ENCODE assay signal across 23 cellular contexts in genomic region chr14:97802430-97802829, GRCh38.
"Had no signal": no experiment of that assay in that cellular context is flagged by ENCODE, and none has a peak within 500 bp of the region (broad histone marks: within the 10 kb centered on the region; RNA-seq: fewer than 3 reads in every experiment).

No MANE protein-coding gene starts in this region.

- H3K36me3 Mint-ChIP-seq: mesothelial cell of epicardium, naive B cell had no signal

- H3K4me3 Mint-ChIP-seq: activated B cell treated with CpG ODN at 0.5 μM for 24 hours; activated CD4-positive, alpha-beta T cell treated with anti-CD3 and anti-CD28 coated beads for 36 hours; activated T-cell treated with anti-CD3 and anti-CD28 coated beads, Interleukin-2, amount 50 U/mL, for 72 hours; mesothelial cell of epicardium; naive B cell had no signal

- H3K27ac Mint-ChIP-seq: activated B cell treated with CpG ODN at 0.5 μM for 24 hours; activated CD4-positive, alpha-beta T cell treated with anti-CD3 and anti-CD28 coated beads for 36 hours; activated naive CD4-positive, alpha-beta T cell treated with anti-CD3 and anti-CD28 coated beads, Interleukin-2, amount 50 U/mL, for 72 hours; activated T-cell treated with anti-CD3 and anti-CD28 coated beads, Interleukin-2, amount 50 U/mL, for 72 hours; mesothelial cell of epicardium; naive B cell had no signal

- H3K36me3 ChIP-seq: brain microvascular endothelial cell, gastrocnemius medialis, pancreas, transverse colon had no signal

- H3K4me1 Mint-ChIP-seq: activated B cell treated with CpG ODN at 0.5 μM for 24 hours, mesothelial cell of epicardium, naive B cell had no signal

- H3K27ac ChIP-seq: brain microvascular endothelial cell, gastrocnemius medialis, pancreas, psoas muscle, testis, transverse colon had no signal

- H3K27me3 Mint-ChIP-seq: activated B cell treated with CpG ODN at 0.5 μM for 24 hours; activated CD4-positive, alpha-beta T cell treated with anti-CD3 and anti-CD28 coated beads for 36 hours; naive B cell had no signal

- H3K9me3 ChIP-seq: gastrocnemius medialis, pancreas, psoas muscle, testis, transverse colon had no signal

- H3K9me3 Mint-ChIP-seq: activated T-cell treated with anti-CD3 and anti-CD28 coated beads, Interleukin-2, amount 50 U/mL, for 72 hours; mesothelial cell of epicardium had no signal

- H3K4me3 ChIP-seq: gastrocnemius medialis, pancreas, psoas muscle, testis, transverse colon had no signal

- H3K4me1 ChIP-seq: gastrocnemius medialis, pancreas, psoas muscle, testis, transverse colon had no signal

- DNase-seq: activated B cell treated with CpG ODN at 0.5 μM for 24 hours; activated CD4-positive, alpha-beta T cell treated with anti-CD3 and anti-CD28 coated beads for 36 hours; activated naive CD4-positive, alpha-beta T cell; activated T-cell treated with anti-CD3 and anti-CD28 coated beads for 4 hours; activated T-cell treated with anti-CD3 and anti-CD28 coated beads, Interleukin-2, amount 50 U/mL, for 72 hours; brain microvascular endothelial cell; caudate nucleus; gastrocnemius medialis; glutamatergic neuron; left colon; naive B cell; pancreas; psoas muscle; right cardiac atrium; stimulated activated CD4-positive, alpha-beta T cell treated with anti-CD3 and anti-CD28 coated beads, Interleukin-15, amount 100 ng/mL, for 24 hours; stimulated activated CD4-positive, alpha-beta T cell treated with anti-CD3 and anti-CD28 coated beads, Interleukin-2, amount 100 ng/mL, for 24 hours; stimulated activated naive CD4-positive, alpha-beta T cell; T-helper 2 cell; testis; transverse colon had no signal

- FAIRE-seq: keratinocyte, pancreas had no signal

- H3K27me3 ChIP-seq: brain microvascular endothelial cell, gastrocnemius medialis, testis, transverse colon had no signal

- ATAC-seq: activated CD4-positive, alpha-beta T cell treated with anti-CD3 and anti-CD28 coated beads for 36 hours; activated naive CD4-positive, alpha-beta T cell treated with anti-CD3 and anti-CD28 coated beads, Interleukin-2, amount 50 U/mL, for 72 hours; activated T-cell treated with anti-CD3 and anti-CD28 coated beads, Interleukin-2, amount 50 U/mL, for 72 hours; gastrocnemius medialis; left colon; pancreas; psoas muscle; right cardiac atrium had no signal
